ENCODE assay signal across 8 cellular contexts in the genomic region with DNA sequence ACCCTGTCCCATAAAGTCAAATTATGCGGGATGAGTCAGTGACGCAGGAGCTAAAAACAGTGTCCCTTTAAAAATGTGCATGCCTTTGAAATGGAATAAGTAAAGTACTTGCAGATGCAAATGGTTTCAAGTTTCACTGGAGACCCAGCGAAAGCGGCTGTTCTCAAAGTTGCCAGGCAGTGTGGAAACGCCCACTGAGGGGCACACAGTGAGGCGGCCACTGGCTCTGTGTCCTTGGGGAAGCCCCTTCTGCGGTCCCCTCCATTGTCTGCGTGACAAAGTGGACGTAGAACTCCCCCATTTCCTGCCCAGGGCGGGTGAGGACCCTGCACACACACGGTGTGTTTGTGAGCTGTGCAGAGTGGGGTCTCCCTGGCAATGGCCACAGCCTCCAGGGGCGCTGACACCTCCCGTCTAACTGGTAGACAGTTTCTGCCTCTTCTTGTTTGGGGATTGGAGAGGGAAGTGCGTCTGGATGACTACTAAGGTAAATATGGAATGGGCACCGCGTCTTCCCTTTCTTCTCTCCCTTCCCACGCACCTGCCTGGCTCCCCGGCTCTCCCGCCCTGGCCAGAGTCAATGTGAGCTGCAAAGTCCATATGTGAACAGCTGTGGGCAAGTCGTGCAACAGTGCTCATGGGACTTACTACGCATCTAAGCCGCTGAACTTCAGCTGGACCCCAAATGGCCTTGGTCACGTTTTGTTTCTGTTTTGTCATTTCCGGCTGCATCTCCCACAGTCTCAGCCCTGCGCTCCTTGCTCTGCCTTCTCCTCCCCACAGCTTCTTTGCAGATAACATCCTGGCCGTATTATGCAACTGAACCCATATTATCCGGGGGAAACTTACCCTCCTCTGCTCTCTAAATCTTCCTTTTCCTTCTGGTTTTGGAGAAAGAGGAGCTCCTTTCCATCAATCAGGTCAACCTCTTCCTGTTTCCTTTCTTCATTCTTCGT. TPM values are rescaled to one million over a fixed set of nuclear protein-coding genes. Genes with fewer than 3 reads are reported as not detected.
DNase-seq lines count a peak whose midpoint lies in the region; ATAC-seq and TF ChIP-seq lines count a peak whose summit lies in the region.

No MANE protein-coding gene starts in this region.

- H3K4me1 ChIP-seq in testis = peaks cover 11% of the 10 kb centered on the region

- WGBS in testis, 2 donors = 3 to 6% methylated on average over 23 to 28 of the region's 28 CpGs

- no peaks in the 10 kb centered on the region for H3K27me3 ChIP-seq in testis

- ATAC-seq in GM18868 (IDR thresholded peaks at IDR 0.05; ENCODE audit: unreplicated experiment) (peak; percentile 62), left colon (peak; percentile 56), HG03565 (IDR thresholded peaks at IDR 0.05; ENCODE audit: unreplicated experiment) (no peak)
- no peak for ATAC-seq in activated CD8-positive, alpha-beta memory T cell treated with anti-CD3 and anti-CD28 coated beads, Interleukin-2, amount 10 ng/mL, durations not matched to agents 7 days and 5 days

- no peaks in the 10 kb centered on the region for H3K9me3 Mint-ChIP-seq in activated CD8-positive, alpha-beta memory T cell treated with anti-CD3 and anti-CD28 coated beads, Interleukin-2, amount 10 ng/mL, durations not matched to agents 7 days and 5 days (ENCODE audit: low read depth)

- no peak for TF ChIP-seq POLR2A in testis (IDR thresholded peaks at IDR 0.05)

- no peak overlapping the region for H3K27ac Mint-ChIP-seq in activated CD8-positive, alpha-beta memory T cell treated with anti-CD3 and anti-CD28 coated beads, Interleukin-2, amount 10 ng/mL, durations not matched to agents 7 days and 5 days

- no peaks in the 10 kb centered on the region for H3K9me3 ChIP-seq in testis

- H3K27ac ChIP-seq in testis = peak overlapping the region; percentile 90 to 91

- no peaks in the 10 kb centered on the region for H3K36me3 Mint-ChIP-seq in activated CD8-positive, alpha-beta memory T cell treated with anti-CD3 and anti-CD28 coated beads, Interleukin-2, amount 10 ng/mL, durations not matched to agents 7 days and 5 days

- DNase-seq in AG04449 (ENCODE audit: low read depth, low spot score) (no peak), NCI-H128 (lab: John Stamatoyannopoulos, UW; ENCODE audit: unreplicated experiment) (peak; percentile 55), astrocyte of the hippocampus (ENCODE audit: low read depth, low spot score) (peak; percentile 40), left colon (peak in 1 of 2 donors; percentile 25), testis (peak; percentile 85)
- DNase-seq in activated CD8-positive, alpha-beta memory T cell treated with anti-CD3 and anti-CD28 coated beads, Interleukin-2, amount 10 ng/mL, durations not matched to agents 7 days and 5 days = no peak

- TF ChIP-seq CTCF in AG04449 (IDR thresholded peaks at IDR 0.05; ENCODE audit: insufficient read depth, low read length, missing control alignments) (peak; percentile 10), testis (IDR thresholded peaks at IDR 0.05) (no peak)

- CTCF ChIA-PET in AG04449 (lab: Yijun Ruan, JAX) = interaction anchor here (0.9 to 1.6 kb wide), 3 partner anchors 9 to 130 kb away, joined by 3 to 7 read pairs (median 3); no protein-coding TSS in a partner anchor
- CTCF ChIA-PET in activated CD8-positive, alpha-beta memory T cell treated with anti-CD3 and anti-CD28 coated beads, Interleukin-2, amount 10 ng/mL, durations not matched to agents 7 days and 5 days (lab: Charles Lee) = no interaction called here

- no peaks in the 10 kb centered on the region for H3K36me3 ChIP-seq in testis (ENCODE audit: low read depth, missing control alignments)

- H3K27me3 Mint-ChIP-seq in activated CD8-positive, alpha-beta memory T cell treated with anti-CD3 and anti-CD28 coated beads, Interleukin-2, amount 10 ng/mL, durations not matched to agents 7 days and 5 days = peaks cover 23% of the 10 kb centered on the region

- H3K4me3 Mint-ChIP-seq in activated CD8-positive, alpha-beta memory T cell treated with anti-CD3 and anti-CD28 coated beads, Interleukin-2, amount 10 ng/mL, durations not matched to agents 7 days and 5 days = no peak overlapping the region

- POLR2A ChIA-PET in AG04449 (lab: Yijun Ruan, JAX) = no interaction called here

- intact Hi-C loops in left colon (cut with DNase I, micrococcal nuclease) (no loop called here), testis (cut with DNase I; ENCODE audit: low total_unique reads) (no loop called here)

- H3K4me3 ChIP-seq in AG04449 (ENCODE audit: low read depth, low read length) = peak overlapping the region; percentile 56
- H3K4me3 ChIP-seq in testis = peak overlapping the region; percentile 38 to 69

- peaks cover 6% of the 10 kb centered on the region for H3K4me1 Mint-ChIP-seq in activated CD8-positive, alpha-beta memory T cell treated with anti-CD3 and anti-CD28 coated beads, Interleukin-2, amount 10 ng/mL, durations not matched to agents 7 days and 5 days

RNA-seq across cellular contexts. Expression of a gene that starts 33.7 kb away (rescaled TPM):
- 10 to 100 TPM; 23.1 to 23.6 TPM for total RNA-seq in left colon
- 100 to 1,000 TPM; 189 to 212 TPM for total RNA-seq in testis
- 79.0 TPM for polyA plus RNA-seq in testis (ENCODE audit: insufficient read depth, low read depth, low replicate concordance)
- 1 to 10 TPM; 1.5 to 2.0 TPM for total RNA-seq in activated CD8-positive, alpha-beta memory T cell treated with anti-CD3 and anti-CD28 coated beads, Interleukin-2, amount 10 ng/mL, durations not matched to agents 7 days and 5 days

Comparison
In these comparisons a context has a peak if more than half of its experiments do, and no peak if none do; other contexts are left out.
1. DNase-seq: peak in NCI-H128 (single experiment), astrocyte of the hippocampus (single experiment) and testis (single experiment); none in AG04449 (single experiment) and activated CD8-positive, alpha-beta memory T cell treated with anti-CD3 and anti-CD28 coated beads, Interleukin-2, amount 10 ng/mL, durations not matched to agents 7 days and 5 days (single experiment).
2. ATAC-seq: peak in GM18868 (single experiment) and left colon (single experiment); none in HG03565 (single experiment) and activated CD8-positive, alpha-beta memory T cell treated with anti-CD3 and anti-CD28 coated beads, Interleukin-2, amount 10 ng/mL, durations not matched to agents 7 days and 5 days (single experiment).
3. RNA of a gene that starts 33.7 kb away (total RNA-seq): 189 to 212 TPM in testis and 23.1 to 23.6 TPM in left colon; 1.5 to 2.0 TPM in activated CD8-positive, alpha-beta memory T cell treated with anti-CD3 and anti-CD28 coated beads, Interleukin-2, amount 10 ng/mL, durations not matched to agents 7 days and 5 days; every median in the first group is over 4 times any median in the second.